Comparison of ENCODE assay signal across 13 cellular contexts in genomic region chr2:8552264-8552913, GRCh38.
DNase-seq lines count a peak whose midpoint lies in the region; ATAC-seq and TF ChIP-seq lines count a peak whose summit lies in the region.
"Had no signal": no experiment of that assay in that cellular context is flagged by ENCODE, and none has a peak within 500 bp of the region (broad histone marks: within the 10 kb centered on the region; RNA-seq: fewer than 3 reads in every experiment).

No MANE protein-coding gene starts in this region.

- no peak overlapping the region for H3K27ac ChIP-seq in neural progenitor cell
- no peak overlapping the region for H3K27ac ChIP-seq in PC-3 (ENCODE audit: low read length)
- H3K27ac ChIP-seq: prostate gland, upper lobe of left lung had no signal

- no peak for TF ChIP-seq CTCF in neural progenitor cell (IDR thresholded peaks at IDR 0.05)
- no peak for TF ChIP-seq CTCF in GM13977 (IDR thresholded peaks at IDR 0.05; ENCODE audit: extremely low read depth, insufficient read depth, missing control alignments)
- TF ChIP-seq CTCF in PC-3 (conservative IDR thresholded peaks at IDR 0.05; ENCODE audit: low read depth, low read length) = no peak

- BruUV-seq in PC-3 (replicated peaks; lab: Mats Ljungman, UMichigan) = no TSS peak

- H3K4me2 ChIP-seq in neural progenitor cell (no peak overlapping the region), PC-3 (ENCODE audit: low read length) (no peak overlapping the region)

- peak overlapping the region; percentile 55 for H3K27ac Mint-ChIP-seq in neural progenitor cell

- H3K4me3 Mint-ChIP-seq in neural progenitor cell = no peak overlapping the region
- H3K4me3 Mint-ChIP-seq: activated CD4-positive, alpha-beta T cell treated with anti-CD3 and anti-CD28 coated beads for 36 hours had no signal

- no peaks in the 10 kb centered on the region for H3K4me1 ChIP-seq in neural progenitor cell
- peaks cover 12% of the 10 kb centered on the region for H3K4me1 ChIP-seq in PC-3 (ENCODE audit: insufficient read depth, low read length)
- H3K4me1 ChIP-seq: prostate gland, upper lobe of left lung had no signal

- intact Hi-C loops in PC-3 (cut with micrococcal nuclease) = no loop called here

- POLR2A ChIA-PET in PC-3 (lab: Charles Lee; ENCODE audit: unreplicated experiment) = no interaction called here

- no peaks in the 10 kb centered on the region for H3K9me2 ChIP-seq in PC-3 (replicated peaks; ENCODE audit: low read length)

- H3K9me3 Mint-ChIP-seq in neural progenitor cell = peaks cover 8% of the 10 kb centered on the region

- H4K20me1 ChIP-seq in neural progenitor cell (ENCODE audit: low read depth) (no peaks in the 10 kb centered on the region), PC-3 (ENCODE audit: low read length) (no peaks in the 10 kb centered on the region)

- no peaks in the 10 kb centered on the region for H3K36me3 ChIP-seq in neural progenitor cell
- H3K36me3 ChIP-seq in PC-3 (ENCODE audit: low read depth, low read length) = no peaks in the 10 kb centered on the region
- H3K36me3 ChIP-seq: prostate gland, upper lobe of left lung had no signal

- H3K27me3 Mint-ChIP-seq in neural progenitor cell (ENCODE audit: insufficient read depth, low read depth) = peaks cover 14% of the 10 kb centered on the region

- H3F3A ChIP-seq in neural progenitor cell (ENCODE audit: low read depth) = no peaks in the 10 kb centered on the region
- no peaks in the 10 kb centered on the region for H3F3A ChIP-seq in PC-3 (ENCODE audit: low read length, unreplicated experiment)

- no peaks in the 10 kb centered on the region for H3K79me2 ChIP-seq in neural progenitor cell (ENCODE audit: low read depth)
- no peaks in the 10 kb centered on the region for H3K79me2 ChIP-seq in PC-3 (ENCODE audit: low read length)

- H3K36me3 Mint-ChIP-seq in neural progenitor cell = peaks cover 1% of the 10 kb centered on the region

- H3K4me3 ChIP-seq in neural progenitor cell (no peak overlapping the region), PC-3 (ENCODE audit: low read length) (no peak overlapping the region)
- H3K4me3 ChIP-seq: lung, prostate gland, upper lobe of left lung had no signal

- ATAC-seq in GM18511 (IDR thresholded peaks at IDR 0.05; ENCODE audit: unreplicated experiment) (peak; percentile 61), GM21528 (IDR thresholded peaks at IDR 0.05; ENCODE audit: low FRiP score, unreplicated experiment) (peak; percentile 51), HG03460 (IDR thresholded peaks at IDR 0.05; ENCODE audit: unreplicated experiment) (peak; percentile 50), PC-3 (no peak)

- H3K27me3 ChIP-seq in neural progenitor cell (no peaks in the 10 kb centered on the region), PC-3 (ENCODE audit: low read length) (no peaks in the 10 kb centered on the region)
- H3K27me3 ChIP-seq: upper lobe of left lung had no signal

- peaks cover 22% of the 10 kb centered on the region for H3K4me1 Mint-ChIP-seq in neural progenitor cell

- DNase-seq in neural progenitor cell (ENCODE audit: low spot score) (no peak), NCI-H2081 treated with DMSO at 0.1 percent for 48 hours (lab: John Stamatoyannopoulos, UW) (no peak), GM13977 (ENCODE audit: low spot score) (no peak), NCI-H2171 treated with DMSO at 0.1 percent for 48 hours (lab: John Stamatoyannopoulos, UW) (no peak), PC-3 (no peak)
- DNase-seq: activated CD4-positive, alpha-beta T cell treated with anti-CD3 and anti-CD28 coated beads for 36 hours; DMS153; upper lobe of left lung had no signal

- H3K9ac ChIP-seq in neural progenitor cell (no peak overlapping the region), PC-3 (ENCODE audit: low read length) (no peak overlapping the region)

- in situ Hi-C loops in GM13977 (cut with MboI; ENCODE audit: low pct_unique_long_range_greater_than_20kb, low sequenced_read_pairs, unreplicated experiment) = no loop called here

- H3K9me3 ChIP-seq in neural progenitor cell (ENCODE audit: low read depth) = no peaks in the 10 kb centered on the region
- no peaks in the 10 kb centered on the region for H3K9me3 ChIP-seq in PC-3 (ENCODE audit: low read length)
- H3K9me3 ChIP-seq: prostate gland, upper lobe of left lung had no signal

- H2AFZ ChIP-seq in neural progenitor cell (replicated peaks) (no peak overlapping the region), PC-3 (ENCODE audit: low read length) (no peak overlapping the region)

- CTCF ChIA-PET in PC-3 (lab: Charles Lee) = no interaction called here
